14 cellular contexts compared by ENCODE assay signal in genomic region chr16:19170043-19170655, GRCh38. TPM values are rescaled to one million over a fixed set of nuclear protein-coding genes. Genes with fewer than 3 reads are reported as not detected.
"Had no signal": no experiment of that assay in that cellular context is flagged by ENCODE, and none has a peak within 500 bp of the region (broad histone marks: within the 10 kb centered on the region; RNA-seq: fewer than 3 reads in every experiment).

No MANE protein-coding gene starts in this region.

- H3K9me3 Mint-ChIP-seq: activated T-helper 1 cell treated with anti-CD3 and anti-CD28 coated beads, Interleukin-12 subunit alpha, Interleukin-12 subunit beta, Interleukin-2, Interleukin-4 antibody, amounts not matched to agents 30 ng/mL and 10 ng/mL and 1 ng/mL, durations not matched to agents 14 hours and 24 hours and 36 hours had no signal

- ATAC-seq: activated CD4-positive, CD25-positive, alpha-beta regulatory T cell treated with anti-CD3 and anti-CD28 coated beads, Interleukin-2, amount 50 U/mL, for 24 hours; pancreas had no signal

- H3K27ac Mint-ChIP-seq: activated T-helper 1 cell treated with anti-CD3 and anti-CD28 coated beads, Interleukin-12 subunit alpha, Interleukin-12 subunit beta, Interleukin-2, Interleukin-4 antibody, amounts not matched to agents 30 ng/mL and 10 ng/mL and 1 ng/mL, durations not matched to agents 14 hours and 24 hours and 36 hours had no signal

- DNase-seq: activated naive CD4-positive, alpha-beta T cell; esophagus squamous epithelium; kidney; left ventricle myocardium inferior; mesenchymal stem cell; stimulated activated CD4-positive, alpha-beta T cell treated with anti-CD3 and anti-CD28 coated beads, Interleukin-12 subunit alpha, Interleukin-12 subunit beta, amount 100 ng/mL, for 4 hours; stimulated activated CD4-positive, alpha-beta T cell treated with anti-CD3 and anti-CD28 coated beads, Interleukin-2, amount 100 ng/mL, for 24 hours; tibial artery had no signal

- H3K27ac ChIP-seq: left ventricle myocardium inferior, pancreas, tibial artery, vagina had no signal

RNA-seq across cellular contexts. Expression of gene SYT17, which starts 2.1 kb away (rescaled TPM):
- total RNA-seq: activated CD8-positive, alpha-beta memory T cell treated with anti-CD3 and anti-CD28 coated beads for 36 hours; T-helper 2 cell treated with Interferon-gamma antibody and Interleukin-4, amounts not matched to agents 100 ng/mL and 5 ng/mL, for 36 hours had no signal
